1 cellular context compared by ENCODE assay signal in genomic region chr12:115251727-115252126, GRCh38.
TF ChIP-seq lines count a peak whose summit lies in the region.

No MANE protein-coding gene starts in this region.

TF ChIP-seq in H1, 55 proteins besides CTCF, POLR2A, EP300 and RAD21:
- no peak for TF ChIP-seq CHD7 (IDR thresholded peaks at IDR 0.05; ENCODE audit: insufficient replicate concordance, low read length)
- TF ChIP-seq PHF8 (conservative IDR thresholded peaks at IDR 0.05; ENCODE audit: low read depth, low read length) = no peak
- no peak for TF ChIP-seq RFX5 (IDR thresholded peaks at IDR 0.05; ENCODE audit: borderline replicate concordance, low read depth, low read length)
- TF ChIP-seq TEAD4 (IDR thresholded peaks at IDR 0.05; ENCODE audit: low read depth, low read length) = 0 out of 2 replicates have a peak, but pooled peaks have one; percentile 14
- no peak for TF ChIP-seq SP4 (IDR thresholded peaks at IDR 0.05; ENCODE audit: low read length)
- no peak for TF ChIP-seq YY1 (IDR thresholded peaks at IDR 0.05; ENCODE audit: low read depth, low read length)
- TF ChIP-seq JUND (IDR thresholded peaks at IDR 0.05; ENCODE audit: low read length) = peak; percentile 36; the same call in 1 of the 2 replicates
- TF ChIP-seq CHD1 (IDR thresholded peaks at IDR 0.05; ENCODE audit: low read depth, low read length) = no peak
- TF ChIP-seq ASH2L (IDR thresholded peaks at IDR 0.05; ENCODE audit: low read length) = no peak
- no peak for TF ChIP-seq CBX5 (IDR thresholded peaks at IDR 0.05; ENCODE audit: low read depth, low read length)
- no peak for TF ChIP-seq JUN (IDR thresholded peaks at IDR 0.05; ENCODE audit: low read depth, low read length)
- no peak for TF ChIP-seq KDM1A (IDR thresholded peaks at IDR 0.05; ENCODE audit: borderline replicate concordance, low read length)
